17 cellular contexts compared by ENCODE assay signal in the genomic region with DNA sequence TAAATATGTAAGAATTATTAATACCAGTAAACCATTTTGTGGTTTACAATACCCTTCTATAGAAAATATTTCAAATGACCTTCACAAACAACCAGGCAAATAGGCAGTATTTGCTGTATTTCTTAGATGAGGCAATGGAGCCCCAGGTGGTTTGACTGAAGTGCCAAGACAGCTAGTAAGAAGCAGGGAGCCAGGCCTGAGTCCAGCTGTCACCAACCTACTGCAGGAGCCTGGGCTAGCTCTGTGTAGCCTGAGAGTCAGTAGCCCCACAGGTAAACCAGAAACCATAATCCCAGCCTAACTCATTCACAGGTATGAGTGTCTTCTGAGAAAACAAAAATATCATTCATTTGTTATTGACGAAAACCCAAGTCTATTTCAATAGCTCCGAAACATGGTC. TPM values are rescaled to one million over a fixed set of nuclear protein-coding genes. Genes with fewer than 3 reads are reported as not detected.
DNase-seq lines count a peak whose midpoint lies in the region; ATAC-seq and TF ChIP-seq lines count a peak whose summit lies in the region.
"Had no signal": no experiment of that assay in that cellular context is flagged by ENCODE, and none has a peak within 500 bp of the region (broad histone marks: within the 10 kb centered on the region; RNA-seq: fewer than 3 reads in every experiment).

No MANE protein-coding gene starts in this region.

- H3K4me3 Mint-ChIP-seq in GM23338: no peak overlapping the region
- H3K4me3 Mint-ChIP-seq: CD4-positive, alpha-beta memory T cell had no signal

- no peaks in the 10 kb centered on the region for H3K9me3 Mint-ChIP-seq in GM23338

- no peaks in the 10 kb centered on the region for H3K36me3 ChIP-seq in ACC112 (ENCODE audit: insufficient read depth, low read length)
- no peaks in the 10 kb centered on the region for H3K36me3 ChIP-seq in GM23338 (ENCODE audit: insufficient read depth)
- no peaks in the 10 kb centered on the region for H3K36me3 ChIP-seq in osteoblast (ENCODE audit: insufficient read depth, low read length)
- H3K36me3 ChIP-seq in A673 (ENCODE audit: insufficient read depth, low read length, poor library complexity, severe bottlenecking): no peaks in the 10 kb centered on the region

- H3K79me2 ChIP-seq in ACC112 (ENCODE audit: control insufficient read depth, insufficient read depth, low read length, unreplicated experiment) (no peaks in the 10 kb centered on the region), GM23338 (replicated peaks; ENCODE audit: insufficient read depth) (no peaks in the 10 kb centered on the region), osteoblast (ENCODE audit: insufficient read depth, low read length) (no peaks in the 10 kb centered on the region)

- no peaks in the 10 kb centered on the region for H3K27me3 ChIP-seq in ACC112 (ENCODE audit: insufficient read depth, low read length)
- no peaks in the 10 kb centered on the region for H3K27me3 ChIP-seq in GM23338 (ENCODE audit: insufficient read depth)
- no peaks in the 10 kb centered on the region for H3K27me3 ChIP-seq in osteoblast (ENCODE audit: insufficient read depth, low read length)
- H3K27me3 ChIP-seq in A673 (replicated peaks; ENCODE audit: insufficient read depth, low read depth, low read length, poor library complexity): no peaks in the 10 kb centered on the region

- H3K4me2 ChIP-seq in GM23338 (no peak overlapping the region), osteoblast (ENCODE audit: insufficient read depth, low read length) (no peak overlapping the region)

- peaks cover 6% of the 10 kb centered on the region for H3K27me3 Mint-ChIP-seq in GM23338 (ENCODE audit: insufficient read depth, low read depth, poor library complexity)
- H3K27me3 Mint-ChIP-seq: CD4-positive, alpha-beta memory T cell had no signal

- peaks cover 7% of the 10 kb centered on the region; the same call in 1 of the 3 replicates for H3K4me1 Mint-ChIP-seq in GM23338

- ATAC-seq in GM23338: no peak
- ATAC-seq in HG02970 (IDR thresholded peaks at IDR 0.05; ENCODE audit: low FRiP score, unreplicated experiment): no peak
- ATAC-seq: GM12878 had no signal

- H3F3A ChIP-seq in GM23338 (replicated peaks; ENCODE audit: low read depth): no peaks in the 10 kb centered on the region

- no peaks in the 10 kb centered on the region for H3K36me3 Mint-ChIP-seq in GM23338 (ENCODE audit: low read depth)
- H3K36me3 Mint-ChIP-seq: CD4-positive, alpha-beta memory T cell had no signal

- H3K4me1 ChIP-seq in ACC112 (ENCODE audit: control insufficient read depth, insufficient read depth, low read length, unreplicated experiment) (peaks cover 50% of the 10 kb centered on the region), GM23338 (ENCODE audit: insufficient read depth) (no peaks in the 10 kb centered on the region), osteoblast (ENCODE audit: insufficient read depth, low read length) (peaks cover 75% of the 10 kb centered on the region), A673 (ENCODE audit: insufficient read depth, low read length, poor library complexity, severe bottlenecking) (peaks cover 19% of the 10 kb centered on the region)

- no peak for TF ChIP-seq CTCF in GM23338 (conservative IDR thresholded peaks at IDR 0.05; ENCODE audit: low read depth in 2 of 2)
- TF ChIP-seq CTCF in osteoblast (IDR thresholded peaks at IDR 0.05; ENCODE audit: extremely low read depth, low read depth, low read length): no peak
- TF ChIP-seq CTCF in A673 (conservative IDR thresholded peaks at IDR 0.05; ENCODE audit: low read depth, low read length): no peak
- TF ChIP-seq CTCF in GM20000 (IDR thresholded peaks at IDR 0.05; ENCODE audit: extremely low read depth, missing control alignments): no peak

- intact Hi-C loops in A673 (cut with micrococcal nuclease; ENCODE audit: unreplicated experiment): no loop called here

- H3K27ac ChIP-seq in ACC112 (ENCODE audit: low read depth, low read length) (peak overlapping the region; percentile 37; the same call in 1 of the 2 replicates), GM23338 (ENCODE audit: low read depth) (no peak overlapping the region), osteoblast (ENCODE audit: low read depth, low read length) (peak overlapping the region; percentile 66), A673 (ENCODE audit: low read depth, low read length, poor library complexity, severe bottlenecking) (no peak overlapping the region)
- H3K27ac ChIP-seq: 22Rv1 had no signal

- no peak overlapping the region for H3K27ac Mint-ChIP-seq in GM23338
- H3K27ac Mint-ChIP-seq: CD4-positive, alpha-beta memory T cell had no signal

- H4K20me1 ChIP-seq in GM23338 (replicated peaks; ENCODE audit: insufficient read depth) (no peaks in the 10 kb centered on the region), osteoblast (ENCODE audit: insufficient read depth, low read length) (no peaks in the 10 kb centered on the region)

- H3K4me3 ChIP-seq in ACC112 (ENCODE audit: low read depth, low read length) (no peak overlapping the region), GM23338 (no peak overlapping the region), osteoblast (ENCODE audit: insufficient read depth, low read length) (no peak overlapping the region), A673 (ENCODE audit: low read depth, low read length, poor library complexity, severe bottlenecking) (no peak overlapping the region)
- H3K4me3 ChIP-seq: GM12878 had no signal

- BruUV-seq in A673 (replicated peaks; lab: Mats Ljungman, UMichigan): no TSS peak

- H3K9me3 ChIP-seq in osteoblast (ENCODE audit: low read depth, low read length) (no peaks in the 10 kb centered on the region), A673 (ENCODE audit: low read depth, low read length, poor library complexity, severe bottlenecking) (no peaks in the 10 kb centered on the region)

- DNase-seq in GM23338 (ENCODE audit: low spot score): no peak
- peak; percentile 51 for DNase-seq in cerebellar cortex (ENCODE audit: low spot score)
- DNase-seq in osteoblast (ENCODE audit: insufficient read length, low spot score, missing footprints): no peak
- no peak for DNase-seq in A673 (ENCODE audit: low spot score)
- DNase-seq in anterior cingulate cortex (lab: John Stamatoyannopoulos, UW): no peak
- no peak for DNase-seq in GM20000 (ENCODE audit: low spot score)
- DNase-seq: Calu3; CD4-positive, alpha-beta memory T cell; COR-L47; DND-41; GDM1; H7; HCEC 1CT had no signal

- POLR2A ChIA-PET in A673 (lab: Charles Lee; ENCODE audit: low non-redundant PET): no interaction called here

- 0 out of 2 replicates have a peak, but pooled peaks cover 10% of the 10 kb centered on the region for H3K9me2 ChIP-seq in GM23338 (ENCODE audit: insufficient read depth)

- no peak overlapping the region for H2AFZ ChIP-seq in ACC112 (ENCODE audit: low read length, unreplicated experiment)
- peak overlapping the region; percentile 86 for H2AFZ ChIP-seq in GM23338
- no peak overlapping the region for H2AFZ ChIP-seq in osteoblast (ENCODE audit: low read length)

- CTCF ChIA-PET in A673 (lab: Charles Lee): no interaction called here

TF ChIP-seq in GM23338, 12 proteins besides CTCF, POLR2A, EP300 and RAD21:
- TF ChIP-seq STAT1 (IDR thresholded peaks at IDR 0.05; ENCODE audit: unreplicated experiment) (no peak), ZNF331 (CRISPR knock-in tag; IDR thresholded peaks at IDR 0.05; ENCODE audit: low read depth) (no peak)
TF ChIP-seq in GM23338: peak in this region for 0.

RNA-seq across cellular contexts. Expression of gene TRIB2, which starts 45.6 kb away (rescaled TPM):
- 86.6 and 109 TPM in 2 replicates for total RNA-seq in GM23338 (2014; rRNA removed; shearing (Covaris generic))
- 34.9 and 40.3 TPM in 2 replicates for polyA plus RNA-seq in GM23338 (2016; fragmentation: Nextera tagmentation; extraction: Ambion mirVana)
- total RNA-seq in osteoblast (79.6 and 86.3 TPM in 2 replicates), A673 (2021) (92.3 and 100.0 TPM in 2 replicates)

Comparison
In these comparisons a context has a peak if more than half of its experiments do, and no peak if none do; other contexts are left out.
1. H3K27ac ChIP-seq: peak in ACC112 (single experiment) and osteoblast (single experiment); none in GM23338 (single experiment) and A673 (single experiment).